In the genomic region with DNA sequence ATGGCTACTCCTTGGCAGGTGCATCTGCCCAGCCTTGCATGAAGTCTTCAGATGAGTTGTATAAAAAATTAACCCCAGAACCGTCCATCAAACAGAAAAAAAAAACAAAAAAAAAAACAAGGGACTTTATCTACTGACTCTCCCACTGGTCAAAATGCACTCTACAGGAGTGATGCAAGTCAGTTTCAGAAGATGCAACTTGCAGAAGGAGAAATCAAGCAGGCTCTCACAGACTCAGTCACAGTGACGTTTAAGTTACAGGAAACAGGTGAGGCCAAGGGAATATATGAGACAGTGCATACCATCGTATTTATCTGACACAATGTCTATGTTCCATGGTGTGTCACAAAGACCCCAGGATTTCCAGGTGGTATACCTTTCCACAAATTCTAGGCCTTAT, we compare ENCODE assay signal across 28 cellular contexts. TPM values are rescaled to one million over a fixed set of nuclear protein-coding genes. Genes with fewer than 3 reads are reported as not detected.
"Had no signal": no experiment of that assay in that cellular context is flagged by ENCODE, and none has a peak within 500 bp of the region (broad histone marks: within the 10 kb centered on the region; RNA-seq: fewer than 3 reads in every experiment).

No MANE protein-coding gene starts in this region.

- H3K27ac ChIP-seq: PC-9, Peyer's patch, SJCRH30 had no signal

- H3K4me1 ChIP-seq: Peyer's patch had no signal

- H3K27me3 ChIP-seq: Peyer's patch, SJCRH30 had no signal

- FAIRE-seq: HepG2 had no signal

- H3K36me3 ChIP-seq: Peyer's patch, SJCRH30 had no signal

- DNase-seq: IMR-90, MV-4-11, NCI-H1048, NCI-H1105, NCI-H1417 treated with DMSO at 0.1 percent for 48 hours, NCI-H146, NCI-H1694 treated with DMSO at 0.1 percent for 48 hours, NCI-H2029, NCI-H2081 treated with DMSO at 0.1 percent for 48 hours, NCI-H2171, NCI-H345, NCI-H446 treated with DMSO at 0.1 percent for 48 hours, NCI-H510A treated with DMSO at 0.1 percent for 48 hours, NCI-H526, NCI-H748 treated with DMSO at 0.1 percent for 48 hours, PC-9, Peyer's patch, SHP77 treated with DMSO at 0.1 percent for 48 hours, SJCRH30, T-helper 1 cell had no signal

- ATAC-seq: HepG2, Right ventricle myocardium inferior, SK-N-SH treated with all-trans-retinoic acid at 6 μM for 48 hours had no signal

- H3K9me3 ChIP-seq: Peyer's patch, SJCRH30 had no signal

- H3K4me3 ChIP-seq: PC-9, Peyer's patch, SJCRH30 had no signal

- H2AFZ ChIP-seq: PC-9 had no signal

- H3K4me2 ChIP-seq: PC-9 had no signal

RNA-seq across cellular contexts. Expression of a gene that starts 17.5 kb away (rescaled TPM):
- total RNA-seq: HepG2, HT1080, IMR-90, LHCN-M2, MCF 10A, OCI-LY7, PC-9, Peyer's patch, Right ventricle myocardium inferior, RPMI7951, SJCRH30 had no signal
- polyA plus RNA-seq: HepG2, IMR-90 had no signal
